In genomic region chr2:145254291-145254690, GRCh38 we compare ENCODE assay signal across 1 cellular context.
TF ChIP-seq lines count a peak whose summit lies in the region.

No MANE protein-coding gene starts in this region.

TF ChIP-seq in K562, 482 proteins besides CTCF, POLR2A, EP300 and RAD21 (continued from another document):
- no peak for TF ChIP-seq PRDM10 (IDR thresholded peaks at IDR 0.05; ENCODE audit: partially characterized antibody)
- TF ChIP-seq PHB2 (IDR thresholded peaks at IDR 0.05; ENCODE audit: low read depth) = no peak
- TF ChIP-seq ZNF253 (CRISPR knock-in tag; conservative IDR thresholded peaks at IDR 0.05) = no peak
- no peak for TF ChIP-seq CGGBP1 (CRISPR knock-in tag; IDR thresholded peaks at IDR 0.05)
- no peak for TF ChIP-seq ZNF197 (CRISPR knock-in tag; IDR thresholded peaks at IDR 0.05; ENCODE audit: low read depth)
- no peak for TF ChIP-seq ZNF347 (CRISPR knock-in tag; IDR thresholded peaks at IDR 0.05; ENCODE audit: low read depth)
- no peak for TF ChIP-seq NR2C1 (IDR thresholded peaks at IDR 0.05)
- TF ChIP-seq NR2C1 (tag; IDR thresholded peaks at IDR 0.05) = no peak
- TF ChIP-seq RBFOX2 (IDR thresholded peaks at IDR 0.05; ENCODE audit: low read depth, low read length) = no peak
- TF ChIP-seq GTF2F1 (IDR thresholded peaks at IDR 0.05; ENCODE audit: low read depth, low read length) = no peak
- no peak for TF ChIP-seq POLR2AphosphoS2 (IDR thresholded peaks at IDR 0.05; ENCODE audit: low read length)
